In the genomic region with DNA sequence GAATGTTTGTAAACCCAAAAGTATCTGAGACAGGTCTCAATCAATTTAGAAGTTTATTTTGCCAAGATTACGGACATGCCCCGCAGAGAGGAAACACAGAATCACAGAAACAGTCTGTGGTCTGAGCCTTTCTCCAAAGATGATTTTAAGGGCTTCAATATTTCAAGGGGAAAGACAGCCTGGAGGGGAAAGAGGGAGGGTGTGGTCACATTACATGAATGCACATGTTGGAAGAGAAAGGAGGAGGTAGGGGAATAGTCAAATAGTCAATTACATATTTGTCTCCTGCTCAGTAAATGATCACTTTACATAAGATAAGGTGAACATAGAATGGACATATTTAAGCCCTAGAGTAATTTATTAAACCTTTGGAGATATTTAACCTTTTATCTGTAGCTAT, we compare ENCODE assay signal across 17 cellular contexts. TPM values are rescaled to one million over a fixed set of nuclear protein-coding genes. Genes with fewer than 3 reads are reported as not detected.
DNase-seq lines count a peak whose midpoint lies in the region; ATAC-seq, FAIRE-seq and TF ChIP-seq lines count a peak whose summit lies in the region.
"Had no signal": no experiment of that assay in that cellular context is flagged by ENCODE, and none has a peak within 500 bp of the region (broad histone marks: within the 10 kb centered on the region; RNA-seq: fewer than 3 reads in every experiment).

No MANE protein-coding gene starts in this region.

- DNase-seq in CD4-positive, alpha-beta T cell = no peak
- DNase-seq in CD8-positive, alpha-beta T cell = no peak
- no peak for DNase-seq in activated naive CD8-positive, alpha-beta T cell treated with anti-CD3 and anti-CD28 coated beads, Interleukin-2, amount 50 U/mL, for 24 hours
- DNase-seq in keratinocyte (ENCODE audit: low read depth, low spot score) (no peak), medulla oblongata (ENCODE audit: extremely low spot score) (no peak), MM.1S (no peak)
- DNase-seq: DND-41, HCEC 1CT, NCI-H1436, NCI-H2029 treated with DMSO at 0.1 percent for 48 hours, NCI-H2171 treated with DMSO at 0.1 percent for 48 hours, NCI-H446 treated with DMSO at 0.1 percent for 48 hours, NCI-H748 treated with DMSO at 0.1 percent for 48 hours, PC-9 had no signal

- no peak overlapping the region for H3K9ac ChIP-seq in keratinocyte (ENCODE audit: control insufficient read depth, extremely low read depth, insufficient read depth, low read length)
- H3K9ac ChIP-seq in MM.1S (ENCODE audit: low read length) = no peak overlapping the region

- H3K4me3 ChIP-seq in CD8-positive, alpha-beta T cell (ENCODE audit: low read depth, low read length) = no peak overlapping the region
- no peak overlapping the region for H3K4me3 ChIP-seq in keratinocyte (ENCODE audit: control insufficient read depth in 2 of 3, extremely low read depth in 1 of 3, insufficient read depth in 2 of 3, low read depth in 1 of 3, low read length in 3 of 3)
- H3K4me3 ChIP-seq in MM.1S (ENCODE audit: low read length) = no peak overlapping the region
- H3K4me3 ChIP-seq: PC-9 had no signal

- H3K4me1 Mint-ChIP-seq in CD4-positive, alpha-beta T cell (ENCODE audit: low read depth) = peaks cover 56% of the 10 kb centered on the region
- H3K4me1 Mint-ChIP-seq in CD8-positive, alpha-beta T cell (ENCODE audit: low read depth) = peaks cover 51% of the 10 kb centered on the region
- peaks cover 36% of the 10 kb centered on the region for H3K4me1 Mint-ChIP-seq in activated naive CD8-positive, alpha-beta T cell treated with anti-CD3 and anti-CD28 coated beads, Interleukin-2, amount 50 U/mL, for 24 hours

- TF ChIP-seq CTCF in CD4-positive, alpha-beta T cell (IDR thresholded peaks at IDR 0.05) = no peak
- TF ChIP-seq CTCF in CD8-positive, alpha-beta T cell (IDR thresholded peaks at IDR 0.05) = no peak
- TF ChIP-seq CTCF in keratinocyte (optimal IDR thresholded peaks at IDR 0.05 in 1 of 3, IDR thresholded peaks at IDR 0.05 in 1 of 3, conservative IDR thresholded peaks at IDR 0.05 in 1 of 3; ENCODE audit: extremely low read depth in 1 of 3, insufficient read depth in 2 of 3, low read length in 3 of 3) = no peak
- no peak for TF ChIP-seq CTCF in MM.1S (IDR thresholded peaks at IDR 0.05; ENCODE audit: low read length)

- CTCF ChIA-PET in CD4-positive, alpha-beta T cell (lab: Charles Lee) = interaction anchor here (0.8 to 1.5 kb wide), 4 partner anchors 11 to 380 kb away, joined by 3 to 5 read pairs (median 4); no protein-coding TSS in a partner anchor
- CTCF ChIA-PET in CD8-positive, alpha-beta T cell (lab: Charles Lee) = interaction anchor here (0.8 to 1.7 kb wide), 4 partner anchors 10 to 618 kb away, joined by 3 to 8 read pairs (median 3); no protein-coding TSS in a partner anchor

- H2AFZ ChIP-seq in keratinocyte (ENCODE audit: control insufficient read depth, low read length) (peak overlapping the region; percentile 23), MM.1S (ENCODE audit: low read length) (no peak overlapping the region)
- H2AFZ ChIP-seq: PC-9 had no signal

- H3K79me2 ChIP-seq in keratinocyte (ENCODE audit: control insufficient read depth, insufficient read depth, low read length) (no peaks in the 10 kb centered on the region), MM.1S (ENCODE audit: low read length) (no peaks in the 10 kb centered on the region)

- ATAC-seq in CD4-positive, alpha-beta T cell (ENCODE audit: poor library complexity) = no peak
- ATAC-seq in CD8-positive, alpha-beta T cell = no peak
- no peak for ATAC-seq in activated naive CD8-positive, alpha-beta T cell treated with anti-CD3 and anti-CD28 coated beads, Interleukin-2, amount 50 U/mL, for 24 hours
- no peak for ATAC-seq in GM18505 (IDR thresholded peaks at IDR 0.05; ENCODE audit: unreplicated experiment)

- H3K4me2 ChIP-seq in keratinocyte (ENCODE audit: control insufficient read depth, extremely low read depth, insufficient read depth, low read depth, low read length) (peak overlapping the region; percentile 42), MM.1S (ENCODE audit: low read depth, low read length) (no peak overlapping the region)
- H3K4me2 ChIP-seq: PC-9 had no signal

- H3K27me3 ChIP-seq in CD4-positive, alpha-beta T cell (ENCODE audit: control insufficient read depth, insufficient read depth, low read length) = no peaks in the 10 kb centered on the region
- H3K27me3 ChIP-seq in CD8-positive, alpha-beta T cell (ENCODE audit: insufficient read depth, low read length) = no peaks in the 10 kb centered on the region
- H3K27me3 ChIP-seq in keratinocyte (ENCODE audit: control insufficient read depth, extremely low read depth, insufficient read depth, low read length) (no peaks in the 10 kb centered on the region), MM.1S (replicated peaks; ENCODE audit: insufficient read depth, low read length) (no peaks in the 10 kb centered on the region)

- POLR2A ChIA-PET in CD4-positive, alpha-beta T cell (lab: Charles Lee) = interaction anchor here (1.2 to 4.4 kb wide), 12 partner anchors 19 to 418 kb away, joined by 3 to 48 read pairs (median 10); a partner anchor contains a TSS
- POLR2A ChIA-PET in CD8-positive, alpha-beta T cell (lab: Charles Lee) = interaction anchor here (1.2 to 1.9 kb wide), 4 partner anchors 13 to 649 kb away, joined by 3 to 13 read pairs (median 5); a partner anchor contains a TSS

- no peaks in the 10 kb centered on the region for H3K9me3 ChIP-seq in CD4-positive, alpha-beta T cell (ENCODE audit: control insufficient read depth, low read length)
- no peaks in the 10 kb centered on the region for H3K9me3 ChIP-seq in CD8-positive, alpha-beta T cell (ENCODE audit: low read length)
- H3K9me3 ChIP-seq in keratinocyte (ENCODE audit: control insufficient read depth, low read depth, low read length) = no peaks in the 10 kb centered on the region
- H3K9me3 ChIP-seq in MM.1S (replicated peaks; ENCODE audit: insufficient read depth, low read length) = no peaks in the 10 kb centered on the region

- H3K9me2 ChIP-seq in MM.1S (replicated peaks; ENCODE audit: insufficient read depth, low read length) = no peaks in the 10 kb centered on the region

- H3F3A ChIP-seq in MM.1S (ENCODE audit: insufficient read depth, low read length) = no peaks in the 10 kb centered on the region

- TF ChIP-seq POLR2A in GM18505 (IDR thresholded peaks at IDR 0.05; ENCODE audit: borderline replicate concordance, extremely low read depth, insufficient read depth, insufficient read length) = no peak

- peak overlapping the region; percentile 17 for H3K4me3 Mint-ChIP-seq in CD4-positive, alpha-beta T cell
- H3K4me3 Mint-ChIP-seq in CD8-positive, alpha-beta T cell = no peak overlapping the region
- H3K4me3 Mint-ChIP-seq in activated naive CD8-positive, alpha-beta T cell treated with anti-CD3 and anti-CD28 coated beads, Interleukin-2, amount 50 U/mL, for 24 hours = no peak overlapping the region

- H4K20me1 ChIP-seq in keratinocyte (ENCODE audit: control insufficient read depth, extremely low read depth, insufficient read depth, low read length) (no peaks in the 10 kb centered on the region), MM.1S (ENCODE audit: insufficient read depth, low read length) (no peaks in the 10 kb centered on the region)

- dilution Hi-C loops in keratinocyte (cut with MboI; ENCODE audit: extremely low pct_ligation_motif_present, low sequenced_read_pairs) = no loop called here

- no peaks in the 10 kb centered on the region for H3K36me3 Mint-ChIP-seq in CD4-positive, alpha-beta T cell (ENCODE audit: low read depth)
- no peaks in the 10 kb centered on the region for H3K36me3 Mint-ChIP-seq in CD8-positive, alpha-beta T cell
- no peaks in the 10 kb centered on the region for H3K36me3 Mint-ChIP-seq in activated naive CD8-positive, alpha-beta T cell treated with anti-CD3 and anti-CD28 coated beads, Interleukin-2, amount 50 U/mL, for 24 hours (ENCODE audit: low read depth)

- no peak overlapping the region for H3K27ac ChIP-seq in CD4-positive, alpha-beta T cell (ENCODE audit: low read depth, low read length)
- H3K27ac ChIP-seq in CD8-positive, alpha-beta T cell (ENCODE audit: low read depth, low read length) = no peak overlapping the region
- H3K27ac ChIP-seq in keratinocyte (ENCODE audit: control insufficient read depth, insufficient read depth, low read length) (peak overlapping the region; percentile 15), MM.1S (ENCODE audit: low read length) (no peak overlapping the region)
- H3K27ac ChIP-seq: PC-9 had no signal

- no peaks in the 10 kb centered on the region for H3K9me1 ChIP-seq in keratinocyte (ENCODE audit: control insufficient read depth, extremely low read depth, insufficient read depth, low read length)

- H3K27me3 Mint-ChIP-seq in CD4-positive, alpha-beta T cell = no peaks in the 10 kb centered on the region
- H3K27me3 Mint-ChIP-seq in CD8-positive, alpha-beta T cell (ENCODE audit: low read depth) = no peaks in the 10 kb centered on the region
- peaks cover 2% of the 10 kb centered on the region for H3K27me3 Mint-ChIP-seq in activated naive CD8-positive, alpha-beta T cell treated with anti-CD3 and anti-CD28 coated beads, Interleukin-2, amount 50 U/mL, for 24 hours

- FAIRE-seq in keratinocyte (lab: Jason Lieb, UNC) = peak; percentile 77
- FAIRE-seq: G401.6 had no signal

- H3K4me1 ChIP-seq in CD8-positive, alpha-beta T cell (ENCODE audit: insufficient read depth, low read length) = peaks cover 46% of the 10 kb centered on the region
- H3K4me1 ChIP-seq in keratinocyte (ENCODE audit: control insufficient read depth, extremely low read depth, insufficient read depth, low read length) (peaks cover 29% of the 10 kb centered on the region), MM.1S (ENCODE audit: low read length) (no peaks in the 10 kb centered on the region)

- H3K36me3 ChIP-seq in CD8-positive, alpha-beta T cell (ENCODE audit: insufficient read depth, low read length) = no peaks in the 10 kb centered on the region
- H3K36me3 ChIP-seq in keratinocyte (ENCODE audit: control insufficient read depth in 2 of 2, extremely low read depth in 1 of 2, insufficient read depth in 2 of 2, low read length in 2 of 2) (no peaks in the 10 kb centered on the region), MM.1S (replicated peaks; ENCODE audit: insufficient read depth, low read length) (no peaks in the 10 kb centered on the region)

- intact Hi-C loops in CD4-positive, alpha-beta T cell (cut with DNase I, micrococcal nuclease) = loop anchor here (5.0 to 10.0 kb wide), 2 partner anchors 645 to 647 kb away; a partner anchor contains a TSS
- intact Hi-C loops in CD8-positive, alpha-beta T cell (cut with DNase I, micrococcal nuclease) = no loop called here

- peak overlapping the region; percentile 89 for H3K27ac Mint-ChIP-seq in CD4-positive, alpha-beta T cell
- H3K27ac Mint-ChIP-seq in CD8-positive, alpha-beta T cell = peak overlapping the region; percentile 39
- peak overlapping the region; percentile 43 for H3K27ac Mint-ChIP-seq in activated naive CD8-positive, alpha-beta T cell treated with anti-CD3 and anti-CD28 coated beads, Interleukin-2, amount 50 U/mL, for 24 hours

- no peaks in the 10 kb centered on the region for H3K9me3 Mint-ChIP-seq in CD4-positive, alpha-beta T cell
- peaks cover 3% of the 10 kb centered on the region for H3K9me3 Mint-ChIP-seq in CD8-positive, alpha-beta T cell
- H3K9me3 Mint-ChIP-seq in activated naive CD8-positive, alpha-beta T cell treated with anti-CD3 and anti-CD28 coated beads, Interleukin-2, amount 50 U/mL, for 24 hours = no peaks in the 10 kb centered on the region

RNA-seq across cellular contexts. Expression of a gene that starts 12.3 kb away (rescaled TPM):
- under 1 TPM; 0.11 to 0.20 TPM for total RNA-seq in CD4-positive, alpha-beta T cell
- under 1 TPM; 0.19 to 0.38 TPM for total RNA-seq in CD8-positive, alpha-beta T cell
- 0.03 to 0.04 TPM in 2 of 3 replicates, not detected in the other for polyA plus RNA-seq in keratinocyte
- 0.10 TPM for polyA plus RNA-seq in keratinocyte (2011; ENCODE audit: low read depth)
- polyA plus RNA-seq in keratinocyte (2011; cell fraction: cytosol; rRNA removed) = 0.02 and 0.03 TPM in 2 replicates
- polyA plus RNA-seq in keratinocyte (2011; cell fraction: nucleus; rRNA removed) = 0.11 and 0.15 TPM in 2 replicates
- 0.04 TPM in 1 of 2 replicates, not detected in the other for polyA plus RNA-seq in keratinocyte (2012; ENCODE audit: low replicate concordance)
- 0.06 to 0.30 TPM in 2 of 3 replicates, not detected in the other for polyA minus RNA-seq in keratinocyte
- not detected for polyA minus RNA-seq in keratinocyte (2011; cell fraction: cytosol; rRNA and poly(A)+ RNA removed)
- polyA minus RNA-seq in keratinocyte (2011; cell fraction: nucleus; rRNA and poly(A)+ RNA removed) = not detected in 2 replicates
- total RNA-seq: PC-9, SK-MEL-5 had no signal

RNA-seq across cellular contexts. Expression of a gene that starts 17.8 kb away (rescaled TPM):
- 1 to 10 TPM; 8.9 to 9.5 TPM for total RNA-seq in CD4-positive, alpha-beta T cell
- total RNA-seq in CD8-positive, alpha-beta T cell = 10 to 100 TPM in 1 of 2 experiments, 1 to 10 TPM in 1; 9.4 to 11.3 TPM
- 13.5 to 18.6 TPM (median 16.0 TPM) in 3 replicates for polyA plus RNA-seq in keratinocyte
- polyA plus RNA-seq in keratinocyte (2011; ENCODE audit: low read depth) = 3.7 TPM
- polyA plus RNA-seq in keratinocyte (2011; cell fraction: cytosol; rRNA removed) = 11.1 and 15.0 TPM in 2 replicates
- 16.8 and 17.2 TPM in 2 replicates for polyA plus RNA-seq in keratinocyte (2011; cell fraction: nucleus; rRNA removed)
- polyA plus RNA-seq in keratinocyte (2012; ENCODE audit: low replicate concordance) = 9.8 and 19.7 TPM in 2 replicates
- 15.4 to 28.5 TPM (median 18.9 TPM) in 3 replicates for polyA minus RNA-seq in keratinocyte
- polyA minus RNA-seq in keratinocyte (2011; cell fraction: cytosol; rRNA and poly(A)+ RNA removed) = 35.7 TPM
- polyA minus RNA-seq in keratinocyte (2011; cell fraction: nucleus; rRNA and poly(A)+ RNA removed) = 7.5 and 12.3 TPM in 2 replicates

RNA-seq across cellular contexts. Expression of a gene that starts 34.3 kb away (rescaled TPM):
- not detected for total RNA-seq in CD4-positive, alpha-beta T cell
- not detected for total RNA-seq in CD8-positive, alpha-beta T cell
- not detected in 3 replicates for polyA plus RNA-seq in keratinocyte
- polyA plus RNA-seq in keratinocyte (2011; ENCODE audit: low read depth) = not detected
- polyA plus RNA-seq in keratinocyte (2011; cell fraction: cytosol; rRNA removed) = not detected in 2 replicates
- polyA plus RNA-seq in keratinocyte (2011; cell fraction: nucleus; rRNA removed) = not detected in 2 replicates
- not detected in 2 replicates for polyA plus RNA-seq in keratinocyte (2012; ENCODE audit: low replicate concordance)
- not detected in 3 replicates for polyA minus RNA-seq in keratinocyte
- not detected for polyA minus RNA-seq in keratinocyte (2011; cell fraction: cytosol; rRNA and poly(A)+ RNA removed)
- not detected in 2 replicates for polyA minus RNA-seq in keratinocyte (2011; cell fraction: nucleus; rRNA and poly(A)+ RNA removed)
- total RNA-seq: PC-9, SK-MEL-5 had no signal

RNA-seq across cellular contexts. Expression of a gene that starts 38.5 kb away (rescaled TPM):
- total RNA-seq in CD4-positive, alpha-beta T cell = not detected
- total RNA-seq in CD8-positive, alpha-beta T cell = not detected
- not detected in 3 replicates for polyA plus RNA-seq in keratinocyte
- not detected for polyA plus RNA-seq in keratinocyte (2011; ENCODE audit: low read depth)
- polyA plus RNA-seq in keratinocyte (2011; cell fraction: cytosol; rRNA removed) = not detected in 2 replicates
- not detected in 2 replicates for polyA plus RNA-seq in keratinocyte (2011; cell fraction: nucleus; rRNA removed)
- 0.11 TPM in 1 of 2 replicates, not detected in the other for polyA plus RNA-seq in keratinocyte (2012; ENCODE audit: low replicate concordance)
- polyA minus RNA-seq in keratinocyte = not detected in 3 replicates
- polyA minus RNA-seq in keratinocyte (2011; cell fraction: cytosol; rRNA and poly(A)+ RNA removed) = not detected
- polyA minus RNA-seq in keratinocyte (2011; cell fraction: nucleus; rRNA and poly(A)+ RNA removed) = not detected in 2 replicates
- total RNA-seq: PC-9, SK-MEL-5 had no signal

RNA-seq across cellular contexts. Expression of a gene that starts 40.3 kb away (rescaled TPM):
- 1 to 10 TPM; 6.2 to 8.6 TPM for total RNA-seq in CD4-positive, alpha-beta T cell
- total RNA-seq in CD8-positive, alpha-beta T cell = 1 to 10 TPM; 6.9 to 8.7 TPM
- 2.7 to 8.2 TPM (median 4.9 TPM) in 3 replicates for polyA plus RNA-seq in keratinocyte
- polyA plus RNA-seq in keratinocyte (2011; ENCODE audit: low read depth) = 0.51 TPM
- polyA plus RNA-seq in keratinocyte (2011; cell fraction: cytosol; rRNA removed) = 2.4 and 2.6 TPM in 2 replicates
- 4.4 and 5.6 TPM in 2 replicates for polyA plus RNA-seq in keratinocyte (2011; cell fraction: nucleus; rRNA removed)
- polyA plus RNA-seq in keratinocyte (2012; ENCODE audit: low replicate concordance) = 0.86 and 5.6 TPM in 2 replicates
- 3.8 to 4.9 TPM (median 4.4 TPM) in 3 replicates for polyA minus RNA-seq in keratinocyte
- polyA minus RNA-seq in keratinocyte (2011; cell fraction: cytosol; rRNA and poly(A)+ RNA removed) = 3.8 TPM
- 2.1 and 3.2 TPM in 2 replicates for polyA minus RNA-seq in keratinocyte (2011; cell fraction: nucleus; rRNA and poly(A)+ RNA removed)

Comparison
In these comparisons a context has a peak if more than half of its experiments do, and no peak if none do; other contexts are left out.
1. H3K27ac Mint-ChIP-seq: peak in every context shown above with its lines; median percentile 89 in CD4-positive, alpha-beta T cell; 43 in activated naive CD8-positive, alpha-beta T cell treated with anti-CD3 and anti-CD28 coated beads, Interleukin-2, amount 50 U/mL, for 24 hours; 39 in CD8-positive, alpha-beta T cell.
2. intact Hi-C loops: an anchor here in CD4-positive, alpha-beta T cell (5.0 to 10.0 kb wide); none called in CD8-positive, alpha-beta T cell.